Comparison of ENCODE assay signal across 8 cellular contexts in genomic region chr22:24155597-24156145, GRCh38. TPM values are rescaled to one million over a fixed set of nuclear protein-coding genes. Genes with fewer than 3 reads are reported as not detected.
DNase-seq lines count a peak whose midpoint lies in the region; ATAC-seq and TF ChIP-seq lines count a peak whose summit lies in the region.

No MANE protein-coding gene starts in this region.

- no peak overlapping the region for H2AFZ ChIP-seq in hepatocyte

- H3K4me1 Mint-ChIP-seq in T-cell = peaks cover 81 to 90% (median 81%) of the 10 kb centered on the region in 3 donors

- H3K27me3 Mint-ChIP-seq in T-cell = no peaks in the 10 kb centered on the region

- no peaks in the 10 kb centered on the region for H3K9me3 Mint-ChIP-seq in T-cell

- H3K27me3 ChIP-seq in hepatocyte (no peaks in the 10 kb centered on the region), rectal smooth muscle tissue (ENCODE audit: control insufficient read depth, insufficient read depth, low read length) (no peaks in the 10 kb centered on the region)

- in situ Hi-C loops in astrocyte of the cerebellum (cut with HindIII; ENCODE audit: low sequenced_read_pairs) = no loop called here

- CTCF ChIA-PET in T-cell (lab: Charles Lee) = interaction anchor here (0.5 to 2.1 kb wide), 7 partner anchors 12 to 22 kb away, joined by 3 to 12 read pairs (median 5); no protein-coding TSS in a partner anchor

- peak overlapping the region; percentile 11 for H3K27ac ChIP-seq in hepatocyte
- peak overlapping the region; percentile 74 for H3K27ac ChIP-seq in rectal smooth muscle tissue (ENCODE audit: low read depth, low read length)

- H3K4me1 ChIP-seq in hepatocyte (ENCODE audit: insufficient read depth) (peaks cover 16% of the 10 kb centered on the region), rectal smooth muscle tissue (ENCODE audit: control insufficient read depth, insufficient read depth, low read length) (peaks cover 14% of the 10 kb centered on the region)

- peak overlapping the region; percentile 99 for H3K27ac Mint-ChIP-seq in T-cell

- H3K36me3 ChIP-seq in hepatocyte (replicated peaks; ENCODE audit: insufficient read depth, low read depth) (no peaks in the 10 kb centered on the region), rectal smooth muscle tissue (ENCODE audit: control insufficient read depth, insufficient read depth, low read length) (no peaks in the 10 kb centered on the region)

- no peaks in the 10 kb centered on the region for H3K9me2 ChIP-seq in hepatocyte (replicated peaks; ENCODE audit: insufficient read depth)

- H4K20me1 ChIP-seq in hepatocyte (ENCODE audit: insufficient read depth, poor library complexity, severe bottlenecking) = no peaks in the 10 kb centered on the region

- no peak overlapping the region for H3K9ac ChIP-seq in rectal smooth muscle tissue (ENCODE audit: low read length)

- peak; percentile 29 for ATAC-seq in GM18868 (IDR thresholded peaks at IDR 0.05; ENCODE audit: unreplicated experiment)
- ATAC-seq in T-cell (replicated peaks in 1 of 4) = peak; percentile 41 to 46 (median 44)

- peak; percentile 69 to 75 for DNase-seq in AML-193 (lab: John Stamatoyannopoulos, UW)
- DNase-seq in HT-29 (ENCODE audit: low spot score) = peak; percentile 59
- peak in 24 of 34 experiments; percentile 7 to 56 (median 32) for DNase-seq in T-cell
- no peak for DNase-seq in astrocyte of the cerebellum (ENCODE audit: low read depth)
- peak; percentile 79 for DNase-seq in hepatocyte (ENCODE audit: low spot score)
- no peak for DNase-seq in NCI-H1930 (lab: John Stamatoyannopoulos, UW)

- H3K4me3 Mint-ChIP-seq in T-cell = peak overlapping the region; percentile 76 to 89 (median 79)

- peak; percentile 32 for TF ChIP-seq CTCF in astrocyte of the cerebellum (IDR thresholded peaks at IDR 0.05; ENCODE audit: low read depth, low read length, missing control alignments)
- TF ChIP-seq CTCF in hepatocyte (IDR thresholded peaks at IDR 0.05; ENCODE audit: poor library complexity) = peak; percentile 47

- H3K4me3 ChIP-seq in astrocyte of the cerebellum (ENCODE audit: low read depth, low read length) (peak overlapping the region; percentile 63), hepatocyte (peak overlapping the region; percentile 37), rectal smooth muscle tissue (ENCODE audit: low read length) (peak overlapping the region; percentile 89)

- H3K9me3 ChIP-seq in hepatocyte (ENCODE audit: low read depth) = no peaks in the 10 kb centered on the region

- H3K79me2 ChIP-seq in hepatocyte = peaks cover 5% of the 10 kb centered on the region

- WGBS in hepatocyte (ENCODE audit: low lambda C conversion rate, missing lambda C conversion rate) = 8% methylated on average over 31 of the region's 43 CpGs

- POLR2A ChIA-PET in T-cell (lab: Charles Lee) = no interaction called here

- no peaks in the 10 kb centered on the region for H3K36me3 Mint-ChIP-seq in T-cell

- peak overlapping the region; percentile 92 for H3K4me2 ChIP-seq in hepatocyte

RNA-seq across cellular contexts. Expression of gene SUSD2, which starts 25.6 kb away (rescaled TPM):
- 1.1 and 1.2 TPM in 2 replicates for total RNA-seq in HT-29 (2014; rRNA removed; shearing (Covaris generic))
- total RNA-seq in T-cell (1 to 10 TPM; 1.3 to 2.3 (median 1.6) TPM), hepatocyte (6.1 and 9.7 TPM in 2 replicates)
- 6.9 and 10.8 TPM in 2 replicates for polyA plus RNA-seq in hepatocyte

Comparison
In these comparisons a context has a peak if more than half of its experiments do, and no peak if none do; other contexts are left out.
1. DNase-seq: peak in AML-193 (2 of 2), HT-29 (single experiment), T-cell (24 of 34) and hepatocyte (single experiment); none in astrocyte of the cerebellum (single experiment) and NCI-H1930 (0 of 2).
2. H3K4me3 ChIP-seq: peak in every context shown above with its lines; median percentile 89 in rectal smooth muscle tissue; 63 in astrocyte of the cerebellum; 37 in hepatocyte.